1 cellular context compared by ENCODE assay signal in genomic region chr1:74732960-74733615, GRCh38.
TF ChIP-seq lines count a peak whose summit lies in the region.

CRYZ (minus strand) TSS chr1:74733050; CDS start chr1:74724821, 8,229 bp downstream.
TYW3 (plus strand) TSS chr1:74733152; CDS start chr1:74733245, 93 bp downstream.

TF ChIP-seq in HepG2, 621 proteins besides CTCF, POLR2A, EP300 and RAD21 (continued from another document and continues in another):
- TF ChIP-seq ZBTB39 (CRISPR knock-in tag; IDR thresholded peaks at IDR 0.05), result no peak
- TF ChIP-seq ZNF776 (CRISPR knock-in tag; IDR thresholded peaks at IDR 0.05), result peak; percentile 47; the same call in 1 of the 2 replicates
- TF ChIP-seq RORA (CRISPR knock-in tag; IDR thresholded peaks at IDR 0.05), result no peak
- TF ChIP-seq ZNF513 (CRISPR knock-in tag; conservative IDR thresholded peaks at IDR 0.05), result no peak
- TF ChIP-seq RAD51 (IDR thresholded peaks at IDR 0.05; ENCODE audit: borderline replicate concordance), result no peak
- TF ChIP-seq SMARCC2 (IDR thresholded peaks at IDR 0.05), result no peak
- TF ChIP-seq NFIB (CRISPR knock-in tag; IDR thresholded peaks at IDR 0.05; ENCODE audit: borderline replicate concordance), result no peak
- TF ChIP-seq ZNF639 (CRISPR knock-in tag; conservative IDR thresholded peaks at IDR 0.05), result peak; percentile 81
- no peak for TF ChIP-seq GLMP (CRISPR knock-in tag; IDR thresholded peaks at IDR 0.05; ENCODE audit: borderline replicate concordance)
- no peak for TF ChIP-seq ETS1 (CRISPR knock-in tag; IDR thresholded peaks at IDR 0.05)
- no peak for TF ChIP-seq E2F5 (CRISPR knock-in tag; conservative IDR thresholded peaks at IDR 0.05)
- TF ChIP-seq ZNF841 (CRISPR knock-in tag; IDR thresholded peaks at IDR 0.05; ENCODE audit: borderline replicate concordance), result no peak; the same call in 1 of the 2 replicates
- peak; percentile 54; the same call in 1 of the 2 replicates for TF ChIP-seq KDM3A (CRISPR knock-in tag; IDR thresholded peaks at IDR 0.05; ENCODE audit: low read depth)
- 0 out of 2 replicates have a peak, but pooled peaks have one; percentile 7 for TF ChIP-seq NFIC (IDR thresholded peaks at IDR 0.05; ENCODE audit: low read length)
- no peak for TF ChIP-seq ZBTB37 (CRISPR knock-in tag; IDR thresholded peaks at IDR 0.05)
- TF ChIP-seq HNRNPUL1 (IDR thresholded peaks at IDR 0.05; ENCODE audit: low read depth, low read length), result no peak
- no peak; the same call in none of the 2 replicates for TF ChIP-seq ZNF263 (CRISPR knock-in tag; IDR thresholded peaks at IDR 0.05)
- 0 out of 2 replicates have a peak, but pooled peaks have one; percentile 61 for TF ChIP-seq ZBTB43 (CRISPR knock-in tag; conservative IDR thresholded peaks at IDR 0.05)
- peak; percentile 99 for TF ChIP-seq MIXL1 (CRISPR knock-in tag; IDR thresholded peaks at IDR 0.05)
- no peak for TF ChIP-seq BRCA1 (CRISPR knock-in tag; IDR thresholded peaks at IDR 0.05)
- TF ChIP-seq SAFB2 (CRISPR knock-in tag; IDR thresholded peaks at IDR 0.05; ENCODE audit: borderline replicate concordance, low read depth), result peak; percentile 60; the same call in 1 of the 2 replicates
- TF ChIP-seq ERF (CRISPR knock-in tag; IDR thresholded peaks at IDR 0.05), result peak; percentile 83
- TF ChIP-seq ZNF3 (CRISPR knock-in tag; IDR thresholded peaks at IDR 0.05), result no peak
- TF ChIP-seq TFAP4 (IDR thresholded peaks at IDR 0.05; ENCODE audit: borderline replicate concordance, low read depth), result 0 out of 2 replicates have a peak, but pooled peaks have one; percentile 11
- TF ChIP-seq PRMT3 (CRISPR knock-in tag; IDR thresholded peaks at IDR 0.05; ENCODE audit: borderline replicate concordance, low read depth), result no peak
- TF ChIP-seq NR2F2 (IDR thresholded peaks at IDR 0.05; ENCODE audit: borderline replicate concordance, low read depth), result no peak
- peak; percentile 66 for TF ChIP-seq HCFC1 (IDR thresholded peaks at IDR 0.05; ENCODE audit: low read depth, low read length)
- no peak for TF ChIP-seq KAT2B (IDR thresholded peaks at IDR 0.05; ENCODE audit: borderline replicate concordance, low read depth, low read length)
- no peak for TF ChIP-seq ZNF550 (CRISPR knock-in tag; IDR thresholded peaks at IDR 0.05; ENCODE audit: borderline replicate concordance)
- peak; percentile 71 for TF ChIP-seq RBFOX2 (IDR thresholded peaks at IDR 0.05; ENCODE audit: low read depth, low read length)
- no peak for TF ChIP-seq TBP (CRISPR knock-in tag; IDR thresholded peaks at IDR 0.05)
- no peak for TF ChIP-seq ZNF510 (CRISPR knock-in tag; IDR thresholded peaks at IDR 0.05; ENCODE audit: low read depth)
- TF ChIP-seq ZNF318 (CRISPR knock-in tag; IDR thresholded peaks at IDR 0.05), result no peak
- peak; percentile 86 for TF ChIP-seq SPEN (CRISPR knock-in tag; IDR thresholded peaks at IDR 0.05; ENCODE audit: low read depth)
- TF ChIP-seq NR2C2 (CRISPR knock-in tag; IDR thresholded peaks at IDR 0.05; ENCODE audit: borderline replicate concordance), result peak; percentile 61
- peak; percentile 59; the same call in 1 of the 2 replicates for TF ChIP-seq ZFAT (CRISPR knock-in tag; conservative IDR thresholded peaks at IDR 0.05)
- TF ChIP-seq ZNF343 (CRISPR knock-in tag; IDR thresholded peaks at IDR 0.05), result no peak
- TF ChIP-seq SKI (IDR thresholded peaks at IDR 0.05; ENCODE audit: partially characterized antibody), result no peak
- no peak for TF ChIP-seq PCBP2 (optimal IDR thresholded peaks at IDR 0.05; ENCODE audit: low read depth, low read length, poor library complexity, severe bottlenecking)
- no peak for TF ChIP-seq SNRNP70 (IDR thresholded peaks at IDR 0.05; ENCODE audit: low read depth, low read length)
- TF ChIP-seq NAIF1 (CRISPR knock-in tag; IDR thresholded peaks at IDR 0.05; ENCODE audit: borderline replicate concordance), result no peak
- no peak for TF ChIP-seq NFE2L2 (IDR thresholded peaks at IDR 0.05; ENCODE audit: low read length)
- TF ChIP-seq ZNF446 (CRISPR knock-in tag; IDR thresholded peaks at IDR 0.05), result peak; percentile 70; the same call in 1 of the 2 replicates
